33 cellular contexts compared by ENCODE assay signal in the genomic region with DNA sequence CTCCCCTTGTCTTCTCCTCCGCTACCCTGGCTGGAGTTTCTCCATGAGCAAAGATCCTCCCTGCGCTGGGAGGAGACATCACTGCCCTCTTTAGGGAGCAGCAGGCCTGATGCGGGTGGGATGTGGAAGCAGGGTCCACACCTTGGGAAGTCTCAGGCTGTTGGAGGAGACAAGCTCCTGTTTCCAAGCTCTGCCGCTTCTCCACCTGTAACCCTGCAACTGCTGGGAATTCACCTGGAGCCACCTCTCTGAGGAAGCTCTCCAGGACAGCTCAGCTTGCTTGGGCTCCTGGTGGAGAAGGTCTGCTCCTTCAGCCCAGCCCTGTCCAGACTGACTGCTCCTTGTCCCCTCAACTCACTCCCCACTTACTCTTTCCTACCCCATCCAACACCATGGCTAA. TPM values are rescaled to one million over a fixed set of nuclear protein-coding genes. Genes with fewer than 3 reads are reported as not detected.
"Had no signal": no experiment of that assay in that cellular context is flagged by ENCODE, and none has a peak within 500 bp of the region (broad histone marks: within the 10 kb centered on the region; RNA-seq: fewer than 3 reads in every experiment).

No MANE protein-coding gene starts in this region.

- DNase-seq: activated CD4-positive, alpha-beta T cell treated with anti-CD3 and anti-CD28 coated beads for 36 hours; activated CD4-positive, alpha-beta T cell treated with anti-CD3 and anti-CD28 coated beads, Interleukin-2, amount 10 ng/mL, durations not matched to agents 7 days and 5 days; activated CD4-positive, alpha-beta T cell treated with anti-CD3 and anti-CD28 coated beads, Interleukin-2, amount 50 U/mL, for 48 hours; activated CD8-positive, alpha-beta T cell treated with anti-CD3 and anti-CD28 coated beads, Interleukin-2, amount 10 ng/mL, durations not matched to agents 7 days and 5 days; activated gamma-delta T cell treated with Interleukin-2 at 50 U/mL for 16 hours; activated naive CD4-positive, alpha-beta T cell treated with anti-CD3 and anti-CD28 coated beads for 36 hours; activated T-cell treated with anti-CD3 and anti-CD28 coated beads, Interleukin-2, amount 50 U/mL, for 24 hours; anterior cingulate cortex; caudate nucleus; cerebellar nuclear complex; MM.1S; MV-4-11; NCI-H1092; NCI-H1436 treated with DMSO at 0.1 percent for 48 hours; NCI-H1694 treated with DMSO at 0.1 percent for 48 hours; NCI-H2029; NCI-H345; NCI-H524 treated with DMSO at 0.1 percent for 48 hours; RPMI8226; SHP77; SJCRH30 had no signal

- H3K27me3 Mint-ChIP-seq: activated CD4-positive, alpha-beta T cell treated with anti-CD3 and anti-CD28 coated beads for 36 hours; activated CD4-positive, alpha-beta T cell treated with anti-CD3 and anti-CD28 coated beads, Interleukin-2, amount 10 ng/mL, durations not matched to agents 7 days and 5 days; activated T-cell treated with anti-CD3 and anti-CD28 coated beads, Interleukin-2, amount 50 U/mL, for 24 hours; brain had no signal

- H3K9ac ChIP-seq: KMS-11 had no signal

- H3K27ac ChIP-seq: KMS-11, SJCRH30, SK-N-MC had no signal

- H3K36me3 Mint-ChIP-seq: activated naive CD4-positive, alpha-beta T cell treated with anti-CD3 and anti-CD28 coated beads, Interleukin-2, amount 50 U/mL, for 72 hours had no signal

- H3K4me2 ChIP-seq: KMS-11 had no signal

- H3K4me1 Mint-ChIP-seq: activated CD4-positive, alpha-beta T cell treated with anti-CD3 and anti-CD28 coated beads for 36 hours; brain had no signal

- H3K4me3 Mint-ChIP-seq: activated CD4-positive, alpha-beta T cell treated with anti-CD3 and anti-CD28 coated beads for 36 hours; activated CD4-positive, alpha-beta T cell treated with anti-CD3 and anti-CD28 coated beads, Interleukin-2, amount 10 ng/mL, durations not matched to agents 7 days and 5 days; activated CD8-positive, alpha-beta T cell treated with anti-CD3 and anti-CD28 coated beads, Interleukin-2, amount 10 ng/mL, durations not matched to agents 7 days and 5 days; activated naive CD4-positive, alpha-beta T cell treated with anti-CD3 and anti-CD28 coated beads for 36 hours; activated T-cell treated with anti-CD3 and anti-CD28 coated beads, Interleukin-2, amount 50 U/mL, for 24 hours; brain; T-helper 1 cell treated with Interleukin-12 subunit alpha and Interleukin-12 subunit beta and Interleukin-4 antibody, amounts not matched to agents 30 μg/mL and 1 μg/mL, for 36 hours; T-helper 2 cell treated with Interferon-gamma antibody and Interleukin-4, amounts not matched to agents 5 μg/mL and 100 μg/mL, for 36 hours; WTC11 had no signal

- H3K36me3 ChIP-seq: SJCRH30 had no signal

- H3K9me3 Mint-ChIP-seq: activated CD4-positive, alpha-beta T cell treated with anti-CD3 and anti-CD28 coated beads, Interleukin-2, amount 10 ng/mL, durations not matched to agents 7 days and 5 days; activated naive CD4-positive, alpha-beta T cell treated with anti-CD3 and anti-CD28 coated beads for 36 hours; activated naive CD4-positive, alpha-beta T cell treated with anti-CD3 and anti-CD28 coated beads, Interleukin-2, amount 50 U/mL, for 72 hours; activated T-cell treated with anti-CD3 and anti-CD28 coated beads, Interleukin-2, amount 50 U/mL, for 24 hours; brain; T-helper 1 cell treated with Interleukin-12 subunit alpha and Interleukin-12 subunit beta and Interleukin-4 antibody, amounts not matched to agents 30 μg/mL and 1 μg/mL, for 36 hours; T-helper 2 cell treated with Interferon-gamma antibody and Interleukin-4, amounts not matched to agents 5 μg/mL and 100 μg/mL, for 36 hours; WTC11 had no signal

- H3K9me3 ChIP-seq: SJCRH30 had no signal

- ATAC-seq: activated CD4-positive, alpha-beta T cell treated with anti-CD3 and anti-CD28 coated beads for 36 hours; activated CD4-positive, CD25-positive, alpha-beta regulatory T cell treated with anti-CD3 and anti-CD28 coated beads, Interleukin-2, amount 50 U/mL, for 24 hours; activated CD8-positive, alpha-beta T cell treated with anti-CD3 and anti-CD28 coated beads, Interleukin-2, amount 10 ng/mL, durations not matched to agents 7 days and 5 days; activated naive CD4-positive, alpha-beta T cell treated with anti-CD3 and anti-CD28 coated beads, Interleukin-2, amount 50 U/mL, for 72 hours; Panc1; WTC11 had no signal

- H3K4me3 ChIP-seq: SJCRH30, SK-N-MC had no signal

- H3K4me1 ChIP-seq: SJCRH30 had no signal

- H3K27ac Mint-ChIP-seq: activated CD4-positive, alpha-beta T cell treated with anti-CD3 and anti-CD28 coated beads, Interleukin-2, amount 10 ng/mL, durations not matched to agents 7 days and 5 days; activated CD8-positive, alpha-beta T cell treated with anti-CD3 and anti-CD28 coated beads, Interleukin-2, amount 10 ng/mL, durations not matched to agents 7 days and 5 days; activated naive CD4-positive, alpha-beta T cell treated with anti-CD3 and anti-CD28 coated beads for 36 hours; activated naive CD4-positive, alpha-beta T cell treated with anti-CD3 and anti-CD28 coated beads, Interleukin-2, amount 50 U/mL, for 72 hours; T-helper 1 cell treated with Interleukin-12 subunit alpha and Interleukin-12 subunit beta and Interleukin-4 antibody, amounts not matched to agents 30 μg/mL and 1 μg/mL, for 36 hours; T-helper 2 cell treated with Interferon-gamma antibody and Interleukin-4, amounts not matched to agents 5 μg/mL and 100 μg/mL, for 36 hours; WTC11 had no signal

- H3K27me3 ChIP-seq: SJCRH30 had no signal

RNA-seq across cellular contexts. Expression of a gene that starts 18.4 kb away (rescaled TPM):
- total RNA-seq: LHCN-M2, NCI-H460 had no signal

RNA-seq across cellular contexts. Expression of a gene that starts 47.6 kb away (rescaled TPM):
- total RNA-seq: activated CD4-positive, alpha-beta T cell treated with anti-CD3 and anti-CD28 coated beads for 36 hours; activated CD4-positive, alpha-beta T cell treated with anti-CD3 and anti-CD28 coated beads, Interleukin-2, amount 10 ng/mL, durations not matched to agents 7 days and 5 days; activated CD8-positive, alpha-beta T cell treated with anti-CD3 and anti-CD28 coated beads, Interleukin-2, amount 10 ng/mL, durations not matched to agents 7 days and 5 days; activated naive CD4-positive, alpha-beta T cell treated with anti-CD3 and anti-CD28 coated beads for 36 hours; activated naive CD4-positive, alpha-beta T cell treated with anti-CD3 and anti-CD28 coated beads, Interleukin-2, amount 50 U/mL, for 72 hours; bronchial epithelial cell; LHCN-M2; NCI-H460; SJCRH30; WTC11 had no signal
